ENCODE assay signal across 22 cellular contexts in genomic region chr6:20812776-20813175, GRCh38.
A peak's percentile ranks its signal among the peaks of the same experiment; 100 is the strongest.
DNase-seq lines count a peak whose midpoint lies in the region; ATAC-seq and TF ChIP-seq lines count a peak whose summit lies in the region.
"Had no signal": no experiment of that assay in that cellular context is flagged by ENCODE, and none has a peak within 500 bp of the region (broad histone marks: within the 10 kb centered on the region; RNA-seq: fewer than 3 reads in every experiment).

No MANE protein-coding gene starts in this region.

- ATAC-seq in WTC11 = no peak
- no peak for ATAC-seq in GM23338
- ATAC-seq in upper lobe of right lung = no peak

- H3K4me1 ChIP-seq in GM23338 (ENCODE audit: insufficient read depth) = peaks cover 26% of the 10 kb centered on the region
- H3K4me1 ChIP-seq in upper lobe of right lung = peaks cover 4% of the 10 kb centered on the region
- H3K4me1 ChIP-seq: BLaER1 had no signal

- CTCF ChIA-PET in WTC11 (lab: Charles Lee) = no interaction called here

- H3K4me3 Mint-ChIP-seq in WTC11 (no peak overlapping the region), mesothelial cell of epicardium (no peak overlapping the region), GM23338 (no peak overlapping the region)
- H3K4me3 Mint-ChIP-seq: CD4-positive, alpha-beta T cell had no signal

- H3K4me1 Mint-ChIP-seq in WTC11 (peaks cover 42% of the 10 kb centered on the region), mesothelial cell of epicardium (peaks cover 55% of the 10 kb centered on the region), GM23338 (peaks cover 41% of the 10 kb centered on the region)

- no peak overlapping the region for H3K4me2 ChIP-seq in GM23338
- H3K4me2 ChIP-seq: BLaER1 had no signal

- H4K20me1 ChIP-seq in GM23338 (replicated peaks; ENCODE audit: insufficient read depth) = no peaks in the 10 kb centered on the region
- H4K20me1 ChIP-seq: BLaER1 had no signal

- H3K9me3 Mint-ChIP-seq in WTC11 (no peaks in the 10 kb centered on the region), mesothelial cell of epicardium (peaks cover 19% of the 10 kb centered on the region), GM23338 (no peaks in the 10 kb centered on the region)
- H3K9me3 Mint-ChIP-seq: CD4-positive, alpha-beta T cell had no signal

- POLR2A ChIA-PET in WTC11 (lab: Charles Lee) = no interaction called here

- intact Hi-C loops in upper lobe of right lung (cut with DNase I) = no loop called here

- H3K27ac Mint-ChIP-seq in WTC11 = peak overlapping the region; percentile 67; the same call in 1 of the 2 replicates
- H3K27ac Mint-ChIP-seq in mesothelial cell of epicardium = peak overlapping the region; percentile 78
- no peak overlapping the region for H3K27ac Mint-ChIP-seq in GM23338
- H3K27ac Mint-ChIP-seq: CD4-positive, alpha-beta T cell had no signal

- no peaks in the 10 kb centered on the region for H3K79me2 ChIP-seq in GM23338 (replicated peaks; ENCODE audit: insufficient read depth)

- H2AFZ ChIP-seq in GM23338 = no peak overlapping the region

- DNase-seq in LNCaP clone FGC (ENCODE audit: low read depth) (peak; percentile 78), WTC11 (ENCODE audit: low spot score) (no peak), mesothelial cell of epicardium (ENCODE audit: low spot score in 2 of 2, unreplicated experiment in 2 of 2) (no peak), Ammon's horn (ENCODE audit: low spot score) (no peak), GM23338 (ENCODE audit: low spot score) (no peak), upper lobe of right lung (no peak)
- DNase-seq in stimulated activated CD4-positive, alpha-beta T cell treated with anti-CD3 and anti-CD28 coated beads, Interleukin-15, amount 100 ng/mL, for 24 hours = no peak
- DNase-seq: 8988T; CD4-positive, alpha-beta T cell; HCEC 1CT; Karpas-422; MV-4-11; NCI-H1105; NCI-H1436 treated with DMSO at 0.1 percent for 48 hours; NCI-H187 treated with DMSO at 0.1 percent for 48 hours; NCI-H446 treated with DMSO at 0.1 percent for 48 hours; NCI-H526; RPMI8226; SHP77 had no signal

- TF ChIP-seq CTCF in 22Rv1 (IDR thresholded peaks at IDR 0.05) (no peak), LNCaP clone FGC (IDR thresholded peaks at IDR 0.05; ENCODE audit: control insufficient read depth, extremely low read depth, insufficient read depth) (no peak), WTC11 (IDR thresholded peaks at IDR 0.05) (no peak), mesothelial cell of epicardium (IDR thresholded peaks at IDR 0.05; ENCODE audit: unreplicated experiment) (no peak), GM23338 (conservative IDR thresholded peaks at IDR 0.05; ENCODE audit: low read depth in 2 of 2) (no peak), upper lobe of right lung (IDR thresholded peaks at IDR 0.05) (no peak)

- H3K36me3 ChIP-seq in GM23338 (ENCODE audit: insufficient read depth) = no peaks in the 10 kb centered on the region
- H3K36me3 ChIP-seq in upper lobe of right lung = no peaks in the 10 kb centered on the region
- H3K36me3 ChIP-seq: BLaER1 had no signal

- H3K27me3 ChIP-seq in GM23338 (ENCODE audit: insufficient read depth) = no peaks in the 10 kb centered on the region
- H3K27me3 ChIP-seq in upper lobe of right lung = no peaks in the 10 kb centered on the region
- H3K27me3 ChIP-seq: BLaER1 had no signal

- no peaks in the 10 kb centered on the region for H3K9me3 ChIP-seq in upper lobe of right lung
- H3K9me3 ChIP-seq: BLaER1 had no signal

- no peaks in the 10 kb centered on the region for H3K27me3 Mint-ChIP-seq in WTC11 (ENCODE audit: low read depth)
- H3K27me3 Mint-ChIP-seq in mesothelial cell of epicardium (ENCODE audit: low read depth) = no peaks in the 10 kb centered on the region
- H3K27me3 Mint-ChIP-seq in GM23338 (ENCODE audit: insufficient read depth, low read depth, poor library complexity) = peaks cover 2% of the 10 kb centered on the region
- H3K27me3 Mint-ChIP-seq: CD4-positive, alpha-beta T cell had no signal

- H3K9me2 ChIP-seq in GM23338 (ENCODE audit: insufficient read depth) = no peaks in the 10 kb centered on the region

- H3K4me3 ChIP-seq in LNCaP clone FGC (ENCODE audit: low read depth, low read length) (no peak overlapping the region), GM23338 (no peak overlapping the region), upper lobe of right lung (no peak overlapping the region)
- H3K4me3 ChIP-seq: BLaER1 had no signal

- H3K36me3 Mint-ChIP-seq in WTC11 = no peaks in the 10 kb centered on the region
- peaks cover 17% of the 10 kb centered on the region for H3K36me3 Mint-ChIP-seq in mesothelial cell of epicardium
- peaks cover 4% of the 10 kb centered on the region; the same call in 2 of the 3 replicates for H3K36me3 Mint-ChIP-seq in GM23338 (ENCODE audit: low read depth)

- H3K27ac ChIP-seq in 22Rv1 = peak overlapping the region; percentile 84
- H3K27ac ChIP-seq in GM23338 (ENCODE audit: low read depth) = no peak overlapping the region
- H3K27ac ChIP-seq in upper lobe of right lung = no peak overlapping the region
- H3K27ac ChIP-seq: BLaER1, HL-60 had no signal

- no peaks in the 10 kb centered on the region for H3F3A ChIP-seq in GM23338 (replicated peaks; ENCODE audit: low read depth)

TF ChIP-seq in WTC11, 78 proteins besides CTCF, POLR2A, EP300 and RAD21 (continues in another document):
- TF ChIP-seq FOXJ3 (CRISPR knock-in tag; IDR thresholded peaks at IDR 0.05; ENCODE audit: borderline replicate concordance) = no peak
- no peak for TF ChIP-seq MYBL2 (CRISPR knock-in tag; IDR thresholded peaks at IDR 0.05)
- no peak for TF ChIP-seq ZNF512 (CRISPR knock-in tag; IDR thresholded peaks at IDR 0.05; ENCODE audit: borderline replicate concordance)

TF ChIP-seq in GM23338, 12 proteins besides CTCF, POLR2A, EP300 and RAD21 (continues in another document):
- TF ChIP-seq CREB1 (CRISPR knock-in tag; IDR thresholded peaks at IDR 0.05; ENCODE audit: low read depth) = no peak
- no peak for TF ChIP-seq EZH2 (IDR thresholded peaks at IDR 0.05; ENCODE audit: low read depth, unreplicated experiment)
- TF ChIP-seq ZNF331 (CRISPR knock-in tag; IDR thresholded peaks at IDR 0.05; ENCODE audit: low read depth) = no peak
- no peak for TF ChIP-seq POLR2AphosphoS5 (IDR thresholded peaks at IDR 0.05; ENCODE audit: low read depth)
- no peak for TF ChIP-seq STAT1 (IDR thresholded peaks at IDR 0.05; ENCODE audit: unreplicated experiment)
- no peak for TF ChIP-seq NANOG (IDR thresholded peaks at IDR 0.05; ENCODE audit: borderline replicate concordance)
- no peak for TF ChIP-seq JUNB (IDR thresholded peaks at IDR 0.05; ENCODE audit: unreplicated experiment)
- no peak for TF ChIP-seq ETS1 (IDR thresholded peaks at IDR 0.05)
- TF ChIP-seq ZNF114 (CRISPR knock-in tag; IDR thresholded peaks at IDR 0.05) = no peak
- no peak for TF ChIP-seq REST (IDR thresholded peaks at IDR 0.05; ENCODE audit: unreplicated experiment)
